10 cellular contexts compared by ENCODE assay signal in genomic region chr22:25068701-25069100, GRCh38.
A peak's percentile ranks its signal among the peaks of the same experiment; 100 is the strongest.
DNase-seq lines count a peak whose midpoint lies in the region; ATAC-seq and TF ChIP-seq lines count a peak whose summit lies in the region.
"Had no signal": no experiment of that assay in that cellular context is flagged by ENCODE, and none has a peak within 500 bp of the region (broad histone marks: within the 10 kb centered on the region; RNA-seq: fewer than 3 reads in every experiment).

No MANE protein-coding gene starts in this region.

- peak overlapping the region; percentile 2 to 49 (median 14) for H3K27ac ChIP-seq in transverse colon

- H3K9me3 Mint-ChIP-seq in activated T-cell treated with anti-CD3 and anti-CD28 coated beads, Interleukin-2, amount 50 U/mL, for 24 hours, result no peaks in the 10 kb centered on the region
- H3K9me3 Mint-ChIP-seq in progenitor cell of endocrine pancreas (ENCODE audit: low read depth), result no peaks in the 10 kb centered on the region

- TF ChIP-seq CTCF in mucosa of descending colon (IDR thresholded peaks at IDR 0.05), result no peak
- TF ChIP-seq CTCF in transverse colon (IDR thresholded peaks at IDR 0.05), result no peak
- TF ChIP-seq CTCF in GM13976 (IDR thresholded peaks at IDR 0.05; ENCODE audit: borderline replicate concordance, control extremely low read depth, extremely low read depth, insufficient read depth, missing control alignments), result no peak
- no peak for TF ChIP-seq CTCF in progenitor cell of endocrine pancreas (IDR thresholded peaks at IDR 0.05; ENCODE audit: unreplicated experiment)

- H3K4me1 Mint-ChIP-seq in activated T-cell treated with anti-CD3 and anti-CD28 coated beads, Interleukin-2, amount 50 U/mL, for 24 hours (ENCODE audit: low read depth), result peaks cover 90% of the 10 kb centered on the region
- H3K4me1 Mint-ChIP-seq in progenitor cell of endocrine pancreas (ENCODE audit: low read depth), result peaks cover 2% of the 10 kb centered on the region

- no peaks in the 10 kb centered on the region for H3K27me3 Mint-ChIP-seq in activated T-cell treated with anti-CD3 and anti-CD28 coated beads, Interleukin-2, amount 50 U/mL, for 24 hours
- no peaks in the 10 kb centered on the region for H3K27me3 Mint-ChIP-seq in progenitor cell of endocrine pancreas

- ATAC-seq in mucosa of descending colon, result peak; percentile 38
- ATAC-seq in GM21390 (IDR thresholded peaks at IDR 0.05; ENCODE audit: unreplicated experiment), result no peak

- H3K36me3 ChIP-seq in mucosa of descending colon (ENCODE audit: low read depth), result no peaks in the 10 kb centered on the region
- H3K36me3 ChIP-seq in transverse colon, result no peaks in the 10 kb centered on the region

- peak overlapping the region; percentile 81 for H3K4me3 Mint-ChIP-seq in activated T-cell treated with anti-CD3 and anti-CD28 coated beads, Interleukin-2, amount 50 U/mL, for 24 hours
- H3K4me3 Mint-ChIP-seq in progenitor cell of endocrine pancreas (ENCODE audit: low read depth), result no peak overlapping the region

- no peak for TF ChIP-seq POLR2A in transverse colon (IDR thresholded peaks at IDR 0.05)

- in situ Hi-C loops in transverse colon (cut with MboI; ENCODE audit: low pct_ligation_motif_present in 1 of 4, low pct_unique_long_range_greater_than_20kb in 1 of 4, low sequenced_read_pairs in 3 of 4), result no loop called here
- in situ Hi-C loops in GM13976 (cut with MboI; ENCODE audit: low sequenced_read_pairs, unreplicated experiment), result no loop called here

- peak in 2 of 3 donors; percentile 40 to 52 for DNase-seq in stimulated activated CD4-positive, alpha-beta T cell treated with anti-CD3 and anti-CD28 coated beads, Interleukin-12 subunit alpha, Interleukin-12 subunit beta, amount 100 ng/mL, for 48 hours (ENCODE audit: low read depth in 2 of 3, low spot score in 1 of 3)
- no peak for DNase-seq in stimulated activated CD4-positive, alpha-beta T cell treated with anti-CD3 and anti-CD28 coated beads, Interleukin-2, amount 100 ng/mL, for 48 hours
- DNase-seq in activated T-cell treated with anti-CD3 and anti-CD28 coated beads, Interleukin-2, amount 50 U/mL, for 24 hours, result peak; percentile 58
- DNase-seq in mucosa of descending colon, result peak in 1 of 3 donors; percentile 52
- DNase-seq in transverse colon, result no peak
- no peak for DNase-seq in GM13976 (ENCODE audit: low spot score)
- DNase-seq in progenitor cell of endocrine pancreas (ENCODE audit: low spot score, unreplicated experiment), result no peak
- DNase-seq: HCEC 1CT, NCI-H748 treated with DMSO at 0.1 percent for 48 hours had no signal

- WGBS in transverse colon (ENCODE audit: low coverage in 1 of 2), 2 donors, result 94% methylated on average over 9 of the region's 9 CpGs; no CpG with 5 or more reads in 1 of the 2 donors

- no peak overlapping the region for H3K4me3 ChIP-seq in mucosa of descending colon
- no peak overlapping the region for H3K4me3 ChIP-seq in transverse colon

- H3K36me3 Mint-ChIP-seq in activated T-cell treated with anti-CD3 and anti-CD28 coated beads, Interleukin-2, amount 50 U/mL, for 24 hours (ENCODE audit: low read depth), result no peaks in the 10 kb centered on the region
- peaks cover 4% of the 10 kb centered on the region for H3K36me3 Mint-ChIP-seq in progenitor cell of endocrine pancreas (ENCODE audit: insufficient read depth)

- H3K9me3 ChIP-seq in mucosa of descending colon, result no peaks in the 10 kb centered on the region
- H3K9me3 ChIP-seq in transverse colon, result no peaks in the 10 kb centered on the region

- no peaks in the 10 kb centered on the region for H3K27me3 ChIP-seq in transverse colon

- peak overlapping the region; percentile 88 for H3K27ac Mint-ChIP-seq in activated T-cell treated with anti-CD3 and anti-CD28 coated beads, Interleukin-2, amount 50 U/mL, for 24 hours
- H3K27ac Mint-ChIP-seq in progenitor cell of endocrine pancreas, result no peak overlapping the region

- intact Hi-C loops in mucosa of descending colon (cut with DNase I, micrococcal nuclease), result no loop called here
- intact Hi-C loops in transverse colon (cut with DNase I; ENCODE audit: low total_unique reads), result no loop called here

- no peak for TF ChIP-seq EP300 in transverse colon (IDR thresholded peaks at IDR 0.05; ENCODE audit: low read depth)

- no peaks in the 10 kb centered on the region for H3K4me1 ChIP-seq in mucosa of descending colon (ENCODE audit: low read depth)
- peaks cover 0 to 4% (median 4%) of the 10 kb centered on the region in 4 donors for H3K4me1 ChIP-seq in transverse colon

Comparison
In these comparisons a context has a peak if more than half of its experiments do, and no peak if none do; other contexts are left out.
1. DNase-seq: peak in stimulated activated CD4-positive, alpha-beta T cell treated with anti-CD3 and anti-CD28 coated beads, Interleukin-12 subunit alpha, Interleukin-12 subunit beta, amount 100 ng/mL, for 48 hours (2 of 3) and activated T-cell treated with anti-CD3 and anti-CD28 coated beads, Interleukin-2, amount 50 U/mL, for 24 hours (single experiment); none in stimulated activated CD4-positive, alpha-beta T cell treated with anti-CD3 and anti-CD28 coated beads, Interleukin-2, amount 100 ng/mL, for 48 hours (0 of 2), transverse colon (single experiment), GM13976 (single experiment) and progenitor cell of endocrine pancreas (single experiment).